ENCODE assay signal across 18 cellular contexts in genomic region chr6:130364224-130364780, GRCh38. TPM values are rescaled to one million over a fixed set of nuclear protein-coding genes. Genes with fewer than 3 reads are reported as not detected.
DNase-seq lines count a peak whose midpoint lies in the region; ATAC-seq and TF ChIP-seq lines count a peak whose summit lies in the region.
"Had no signal": no experiment of that assay in that cellular context is flagged by ENCODE, and none has a peak within 500 bp of the region (broad histone marks: within the 10 kb centered on the region; RNA-seq: fewer than 3 reads in every experiment).

No MANE protein-coding gene starts in this region.

- H3K27ac ChIP-seq in colonic mucosa (no peak overlapping the region), Peyer's patch (no peak overlapping the region)
- H3K27ac ChIP-seq: 22Rv1, thoracic aorta had no signal

- H3K9me3 ChIP-seq in colonic mucosa = no peaks in the 10 kb centered on the region
- no peaks in the 10 kb centered on the region for H3K9me3 ChIP-seq in Peyer's patch
- H3K9me3 ChIP-seq: thoracic aorta had no signal

- H3K27ac Mint-ChIP-seq in IgD-negative memory B cell (no peak overlapping the region), nephron (peak overlapping the region in 1 of 3 experiments; percentile 33)

- H3K36me3 Mint-ChIP-seq in IgD-negative memory B cell (peaks cover 2% of the 10 kb centered on the region), nephron (ENCODE audit: low read depth) (no peaks in the 10 kb centered on the region)

- peaks cover 5 to 19% (median 6%) of the 10 kb centered on the region in 3 donors for H3K4me1 Mint-ChIP-seq in IgD-negative memory B cell
- peaks cover 24% of the 10 kb centered on the region for H3K4me1 Mint-ChIP-seq in nephron

- no peaks in the 10 kb centered on the region for H3K4me1 ChIP-seq in colonic mucosa
- peaks cover 0 to 12% (median 0%) of the 10 kb centered on the region in 4 donors for H3K4me1 ChIP-seq in Peyer's patch

- intact Hi-C loops in colonic mucosa (cut with DNase I) = no loop called here

- no peak for TF ChIP-seq POLR2A in Peyer's patch (IDR thresholded peaks at IDR 0.05)

- DNase-seq in SHP77 treated with DMSO at 0.1 percent for 48 hours (lab: John Stamatoyannopoulos, UW) (peak; percentile 6), SHP77 (lab: John Stamatoyannopoulos, UW) (no peak), colonic mucosa (no peak), Peyer's patch (no peak), HT-29 (ENCODE audit: low spot score) (no peak)
- DNase-seq: activated CD4-positive, CD25-positive, alpha-beta regulatory T cell; cortex of kidney; DMS153; foreskin fibroblast; kidney; NCI-H748 treated with DMSO at 0.1 percent for 48 hours; SIG-M5 had no signal

- ATAC-seq in HG02678 (IDR thresholded peaks at IDR 0.05; ENCODE audit: unreplicated experiment) = no peak

- H3K36me3 ChIP-seq in colonic mucosa (no peaks in the 10 kb centered on the region), Peyer's patch (no peaks in the 10 kb centered on the region)
- H3K36me3 ChIP-seq: thoracic aorta had no signal

- peaks cover 3 to 8% (median 7%) of the 10 kb centered on the region in 3 donors for H3K9me3 Mint-ChIP-seq in IgD-negative memory B cell
- H3K9me3 Mint-ChIP-seq in nephron = peaks cover 3% of the 10 kb centered on the region

- H3K27me3 ChIP-seq in colonic mucosa = no peaks in the 10 kb centered on the region
- peaks cover 0 to 3% of the 10 kb centered on the region in 2 donors for H3K27me3 ChIP-seq in Peyer's patch

- H3K4me3 Mint-ChIP-seq in IgD-negative memory B cell = peak overlapping the region; percentile 10 to 82 (median 74)
- H3K4me3 Mint-ChIP-seq in nephron = peak overlapping the region; percentile 83 to 91 (median 89)

- peak overlapping the region; percentile 72 for H3K4me3 ChIP-seq in colonic mucosa
- no peak overlapping the region for H3K4me3 ChIP-seq in Peyer's patch

- H3K9ac ChIP-seq in colonic mucosa (ENCODE audit: low read depth in 2 of 2, low read length in 2 of 2) = no peak overlapping the region

- TF ChIP-seq CTCF in colonic mucosa (IDR thresholded peaks at IDR 0.05) (no peak), nephron (IDR thresholded peaks at IDR 0.05; ENCODE audit: unreplicated experiment in 3 of 3) (no peak), Peyer's patch (IDR thresholded peaks at IDR 0.05) (no peak)

- H3K27me3 Mint-ChIP-seq in IgD-negative memory B cell = peaks cover 26% of the 10 kb centered on the region
- H3K27me3 Mint-ChIP-seq in nephron (ENCODE audit: low read depth) = peaks cover 28% of the 10 kb centered on the region

RNA-seq across cellular contexts. Expression of gene TMEM200A, which starts 1.5 kb away (rescaled TPM):
- 0.33 TPM for polyA plus RNA-seq in IgD-negative memory B cell
- 10 to 100 TPM; 20.4 to 51.4 TPM for total RNA-seq in colonic mucosa
- 1 to 10 TPM; 2.5 to 8.7 (median 5.2) TPM for total RNA-seq in Peyer's patch
- total RNA-seq in HT-29 (2014; rRNA removed; shearing (Covaris generic)) = not detected in 2 replicates
- total RNA-seq: HepG2 had no signal
